In the genomic region with DNA sequence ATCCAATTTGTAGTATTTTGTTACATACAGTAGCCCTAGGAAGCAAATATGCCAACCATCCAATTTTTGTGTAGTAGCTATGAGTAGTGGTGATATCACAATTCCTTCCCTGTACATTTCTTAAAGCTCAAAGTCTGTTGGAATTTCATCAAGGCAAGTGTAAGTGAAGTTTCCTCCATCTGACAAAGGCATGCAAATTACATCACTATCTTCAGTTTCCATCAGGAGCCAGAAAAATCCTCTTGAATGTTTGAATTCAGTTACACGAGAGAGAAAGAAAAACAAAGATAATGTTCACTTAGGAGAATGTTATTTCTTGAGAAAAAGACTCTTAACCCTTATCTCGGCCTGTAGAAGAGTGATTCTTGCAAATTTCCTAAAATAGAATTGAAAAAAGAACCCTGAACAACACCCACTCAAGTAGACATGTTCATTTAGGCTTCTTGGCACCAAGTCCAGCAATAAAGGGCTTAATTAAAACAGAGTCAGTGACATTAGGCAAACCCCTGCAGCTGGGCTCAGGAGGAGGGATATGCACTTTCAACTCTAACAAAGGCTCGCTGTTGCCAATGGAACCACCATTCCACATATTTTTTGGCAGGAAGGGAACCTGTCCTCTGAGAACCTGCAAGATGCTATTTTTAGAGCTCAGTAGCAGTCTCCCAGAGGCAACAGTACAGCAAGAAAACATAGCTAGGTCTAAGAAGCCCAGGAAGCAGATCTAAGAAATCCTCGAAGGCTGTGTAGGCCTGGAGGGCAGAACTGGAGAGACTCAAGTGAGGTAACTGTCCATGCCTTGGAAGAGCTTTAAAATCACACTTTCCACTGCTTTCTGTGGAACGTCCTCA, we compare ENCODE assay signal across 10 cellular contexts.
DNase-seq lines count a peak whose midpoint lies in the region; ATAC-seq and TF ChIP-seq lines count a peak whose summit lies in the region.
"Had no signal": no experiment of that assay in that cellular context is flagged by ENCODE, and none has a peak within 500 bp of the region (broad histone marks: within the 10 kb centered on the region; RNA-seq: fewer than 3 reads in every experiment).

No MANE protein-coding gene starts in this region.

- DNase-seq in HFFc6, result peak; percentile 79
- DNase-seq in ascending aorta (ENCODE audit: low spot score in 2 of 2), result no peak
- DNase-seq in hepatic stellate cell (ENCODE audit: low spot score), result peak; percentile 54
- DNase-seq in HK-2 (ENCODE audit: unreplicated experiment), result no peak
- no peak for DNase-seq in hippocampal formation (lab: John Stamatoyannopoulos, UW)
- no peak for DNase-seq in NCI-H524 (lab: John Stamatoyannopoulos, UW)
- DNase-seq: NCI-H1048 had no signal

- H3K27ac ChIP-seq in ascending aorta (peak overlapping the region; percentile 61 to 72), stomach smooth muscle (ENCODE audit: low read length) (peak overlapping the region; percentile 63)

- H3K4me1 Mint-ChIP-seq in HFFc6 (ENCODE audit: low read depth), result peaks cover 78% of the 10 kb centered on the region

- ATAC-seq in HG02885 (IDR thresholded peaks at IDR 0.05; ENCODE audit: poor library complexity, unreplicated experiment), result no peak

- H3K9me3 ChIP-seq in ascending aorta (no peaks in the 10 kb centered on the region), stomach smooth muscle (ENCODE audit: control insufficient read depth in 2 of 2, low read length in 2 of 2) (no peaks in the 10 kb centered on the region)
- H3K9me3 ChIP-seq: adrenal gland had no signal

- no peaks in the 10 kb centered on the region; the same call in 1 of the 2 replicates for H3K27me3 Mint-ChIP-seq in HFFc6 (ENCODE audit: insufficient read depth)

- no peak for TF ChIP-seq CTCF in HFFc6 (IDR thresholded peaks at IDR 0.05)
- TF ChIP-seq CTCF in ascending aorta (IDR thresholded peaks at IDR 0.05), result no peak

- no peak overlapping the region for H3K4me3 ChIP-seq in ascending aorta
- no peak overlapping the region for H3K4me3 ChIP-seq in stomach smooth muscle (ENCODE audit: low read length in 2 of 2)
- H3K4me3 ChIP-seq: adrenal gland had no signal

- no peaks in the 10 kb centered on the region for H3K27me3 ChIP-seq in ascending aorta
- H3K27me3 ChIP-seq in stomach smooth muscle (ENCODE audit: control insufficient read depth in 1 of 2, insufficient read depth in 2 of 2, low read length in 2 of 2), result no peaks in the 10 kb centered on the region
- H3K27me3 ChIP-seq: adrenal gland had no signal

- peak overlapping the region; percentile 64 for H3K27ac Mint-ChIP-seq in HFFc6

- peaks cover 8 to 43% of the 10 kb centered on the region in 2 donors for H3K4me1 ChIP-seq in ascending aorta
- peaks cover 26% of the 10 kb centered on the region for H3K4me1 ChIP-seq in stomach smooth muscle (ENCODE audit: control insufficient read depth, insufficient read depth, low read length)

- intact Hi-C loops in ascending aorta (cut with DNase I), result loop anchor here (5.0 kb wide), 1 partner anchor 62 kb away; no protein-coding TSS in a partner anchor

- H3K36me3 ChIP-seq in ascending aorta (no peaks in the 10 kb centered on the region), stomach smooth muscle (ENCODE audit: control insufficient read depth in 2 of 2, insufficient read depth in 2 of 2, low read length in 2 of 2) (no peaks in the 10 kb centered on the region)
- H3K36me3 ChIP-seq: adrenal gland had no signal

- no peaks in the 10 kb centered on the region for H3K36me3 Mint-ChIP-seq in HFFc6 (ENCODE audit: low read depth)

- no peak overlapping the region for H3K9ac ChIP-seq in stomach smooth muscle (ENCODE audit: low read length in 2 of 2)

- H3K9me3 Mint-ChIP-seq in HFFc6, result no peaks in the 10 kb centered on the region

- H3K4me3 Mint-ChIP-seq in HFFc6, result peak overlapping the region; percentile 35; the same call in 1 of the 2 replicates

Comparison
In these comparisons a context has a peak if more than half of its experiments do, and no peak if none do; other contexts are left out.
1. DNase-seq: peak in HFFc6 (single experiment) and hepatic stellate cell (single experiment); none in ascending aorta (0 of 2), HK-2 (single experiment), hippocampal formation (0 of 2) and NCI-H524 (0 of 2).